14 cellular contexts compared by ENCODE assay signal in the genomic region with DNA sequence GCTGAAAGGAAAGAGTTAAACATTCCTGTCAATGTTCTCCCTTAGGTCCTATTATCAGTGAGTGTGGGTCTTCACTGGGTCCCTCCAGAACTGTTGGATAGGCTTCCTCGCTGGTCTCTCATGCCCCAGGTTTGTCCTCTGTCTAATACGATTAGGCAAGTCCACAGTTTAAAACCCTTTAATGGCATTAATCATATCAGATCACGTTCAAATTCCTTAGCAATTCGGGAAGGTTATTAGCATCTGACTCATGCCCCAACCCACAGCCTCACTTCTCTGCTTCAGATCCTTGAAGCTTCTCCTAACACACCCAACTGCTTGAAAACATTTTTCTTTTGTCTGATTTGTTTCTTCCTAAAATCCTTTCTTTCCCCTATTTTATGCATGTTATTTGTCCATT.
A peak's percentile ranks its signal among the peaks of the same experiment; 100 is the strongest.
DNase-seq lines count a peak whose midpoint lies in the region; ATAC-seq, FAIRE-seq and TF ChIP-seq lines count a peak whose summit lies in the region.
"Had no signal": no experiment of that assay in that cellular context is flagged by ENCODE, and none has a peak within 500 bp of the region (broad histone marks: within the 10 kb centered on the region; RNA-seq: fewer than 3 reads in every experiment).

No MANE protein-coding gene starts in this region.

- no peak for FAIRE-seq in urothelium cell line (lab: Jason Lieb, UNC)

- peak; percentile 51 for DNase-seq in GM04503 (ENCODE audit: low read depth)
- peak; percentile 46 for DNase-seq in amniotic epithelial cell (ENCODE audit: low read depth)
- peak; percentile 32 for DNase-seq in hepatic stellate cell (ENCODE audit: low spot score)
- DNase-seq in urothelium cell line (ENCODE audit: low spot score): peak; percentile 51
- DNase-seq in thyroid gland: no peak
- no peak for DNase-seq in cerebellum (ENCODE audit: low spot score)
- DNase-seq in naive thymus-derived CD4-positive, alpha-beta T cell: no peak
- DNase-seq: activated CD8-positive, alpha-beta memory T cell treated with anti-CD3 and anti-CD28 coated beads, Interleukin-2, amount 50 U/mL, for 4 hours; activated gamma-delta T cell treated with Interleukin-2 at 50 U/mL for 16 hours; CD4-positive, alpha-beta T cell; NCI-H187 treated with DMSO at 0.1 percent for 48 hours; stimulated activated CD4-positive, alpha-beta T cell treated with anti-CD3 and anti-CD28 coated beads, Interleukin-4, amount 100 ng/mL, for 4 hours had no signal

- intact Hi-C loops in thyroid gland (cut with DNase I): no loop called here
- intact Hi-C loops in naive thymus-derived CD4-positive, alpha-beta T cell (cut with micrococcal nuclease): loop anchor here in 1 of 2 donors (10.0 kb wide), 1 partner anchor 343 kb away; no protein-coding TSS in a partner anchor

- ATAC-seq in naive thymus-derived CD4-positive, alpha-beta T cell: no peak

- peaks cover 0 to 2% (median 0%) of the 10 kb centered on the region in 11 donors for H3K9me3 Mint-ChIP-seq in naive thymus-derived CD4-positive, alpha-beta T cell
- H3K9me3 Mint-ChIP-seq: CD4-positive, alpha-beta T cell; dendritic cell treated with granulocyte-macrophage colony-stimulating factor and Interleukin-4, amounts not matched to agents 40 ng/mL and 50 ng/mL, for 4 days had no signal

- H3K4me3 Mint-ChIP-seq in naive thymus-derived CD4-positive, alpha-beta T cell: no peak overlapping the region
- H3K4me3 Mint-ChIP-seq: CD4-positive, alpha-beta T cell; dendritic cell treated with granulocyte-macrophage colony-stimulating factor and Interleukin-4, amounts not matched to agents 40 ng/mL and 50 ng/mL, for 4 days had no signal

- no peak overlapping the region for H3K27ac ChIP-seq in thyroid gland
- H3K27ac ChIP-seq in naive thymus-derived CD4-positive, alpha-beta T cell (ENCODE audit: low read depth, low read length): no peak overlapping the region
- H3K27ac ChIP-seq: SJSA1 had no signal

- WGBS in thyroid gland, 2 donors: 76 to 80% methylated on average over 4 of the region's 4 CpGs

- TF ChIP-seq CTCF in thyroid gland (IDR thresholded peaks at IDR 0.05): no peak

- peaks cover 0 to under 1% (median 0%) of the 10 kb centered on the region in 5 donors for H3K36me3 Mint-ChIP-seq in naive thymus-derived CD4-positive, alpha-beta T cell

- no peaks in the 10 kb centered on the region for H3K36me3 ChIP-seq in thyroid gland
- peaks cover 0 to 1% (median 0%) of the 10 kb centered on the region in 3 experiments for H3K36me3 ChIP-seq in naive thymus-derived CD4-positive, alpha-beta T cell (ENCODE audit: control insufficient read depth in 2 of 3, insufficient read depth in 3 of 3, low read length in 3 of 3)
- H3K36me3 ChIP-seq: SJSA1 had no signal

- no peaks in the 10 kb centered on the region for H3K9me3 ChIP-seq in thyroid gland
- H3K9me3 ChIP-seq in naive thymus-derived CD4-positive, alpha-beta T cell (ENCODE audit: control insufficient read depth in 2 of 3, low read length in 3 of 3): no peaks in the 10 kb centered on the region
- H3K9me3 ChIP-seq: SJSA1 had no signal

- peaks cover 0 to 24% (median 0%) of the 10 kb centered on the region in 5 donors for H3K27me3 Mint-ChIP-seq in naive thymus-derived CD4-positive, alpha-beta T cell

- POLR2A ChIA-PET in naive thymus-derived CD4-positive, alpha-beta T cell (lab: Charles Lee): interaction anchor here (0.7 kb wide), 1 partner anchor 16 kb away, joined by 3 read pairs; no protein-coding TSS in a partner anchor

- CTCF ChIA-PET in naive thymus-derived CD4-positive, alpha-beta T cell (lab: Charles Lee): interaction anchor here (1.1 kb wide), 1 partner anchor 11 kb away, joined by 3 read pairs; no protein-coding TSS in a partner anchor

- H3K4me1 Mint-ChIP-seq in naive thymus-derived CD4-positive, alpha-beta T cell: peaks cover 7 to 15% (median 9%) of the 10 kb centered on the region in 7 donors

- H3K27ac Mint-ChIP-seq in naive thymus-derived CD4-positive, alpha-beta T cell: no peak overlapping the region
- H3K27ac Mint-ChIP-seq: CD4-positive, alpha-beta T cell; dendritic cell treated with granulocyte-macrophage colony-stimulating factor and Interleukin-4, amounts not matched to agents 40 ng/mL and 50 ng/mL, for 4 days had no signal

- no peaks in the 10 kb centered on the region for H3K4me1 ChIP-seq in thyroid gland
- H3K4me1 ChIP-seq in naive thymus-derived CD4-positive, alpha-beta T cell (ENCODE audit: control insufficient read depth in 2 of 2, insufficient read depth in 2 of 2, low read length in 2 of 2): no peaks in the 10 kb centered on the region

- no peak for TF ChIP-seq POLR2A in thyroid gland (IDR thresholded peaks at IDR 0.05)

- H3K27me3 ChIP-seq in thyroid gland: no peaks in the 10 kb centered on the region
- H3K27me3 ChIP-seq in naive thymus-derived CD4-positive, alpha-beta T cell (ENCODE audit: control insufficient read depth in 2 of 2, insufficient read depth in 2 of 2, low read length in 2 of 2): no peaks in the 10 kb centered on the region
- H3K27me3 ChIP-seq: SJSA1 had no signal

- no peak overlapping the region for H3K4me3 ChIP-seq in thyroid gland (replicated peaks in 1 of 3)
- H3K4me3 ChIP-seq in naive thymus-derived CD4-positive, alpha-beta T cell (ENCODE audit: low read length): no peak overlapping the region
- H3K4me3 ChIP-seq: SJSA1 had no signal

Comparison
In these comparisons a context has a peak if more than half of its experiments do, and no peak if none do; other contexts are left out.
1. DNase-seq: peak in GM04503 (single experiment), amniotic epithelial cell (single experiment), hepatic stellate cell (single experiment) and urothelium cell line (single experiment); none in thyroid gland (0 of 2), cerebellum (single experiment) and naive thymus-derived CD4-positive, alpha-beta T cell (0 of 9).